Comparison of ENCODE assay signal across 19 cellular contexts in genomic region chr15:91891101-91891500, GRCh38. TPM values are rescaled to one million over a fixed set of nuclear protein-coding genes. Genes with fewer than 3 reads are reported as not detected.
DNase-seq lines count a peak whose midpoint lies in the region; ATAC-seq, FAIRE-seq and TF ChIP-seq lines count a peak whose summit lies in the region.
"Had no signal": no experiment of that assay in that cellular context is flagged by ENCODE, and none has a peak within 500 bp of the region (broad histone marks: within the 10 kb centered on the region; RNA-seq: fewer than 3 reads in every experiment).

No MANE protein-coding gene starts in this region.

- TSS peak; percentile 38 for BruUV-seq in PC-9 (replicated peaks; lab: Mats Ljungman, UMichigan)

- no peak overlapping the region for H2AFZ ChIP-seq in PC-9
- H2AFZ ChIP-seq: GM23248 had no signal

- WGBS in heart left ventricle, 4 donors: 59 to 84% (median 71%) methylated on average over 1 of the region's 1 CpG

- H3K79me2 ChIP-seq in PC-9 (ENCODE audit: low read depth): peaks cover 75% of the 10 kb centered on the region

- H3K9me3 ChIP-seq in right atrium auricular region (no peaks in the 10 kb centered on the region), heart left ventricle (peaks cover 0 to 12% (median 0%) of the 10 kb centered on the region in 12 donors), PC-9 (ENCODE audit: insufficient read depth, low read depth) (no peaks in the 10 kb centered on the region)
- H3K9me3 ChIP-seq: Peyer's patch, SJSA1 had no signal

- no peak overlapping the region for H3K4me3 ChIP-seq in right atrium auricular region
- no peak overlapping the region for H3K4me3 ChIP-seq in heart left ventricle
- no peak overlapping the region for H3K4me3 ChIP-seq in PC-9
- no peak overlapping the region for H3K4me3 ChIP-seq in dorsolateral prefrontal cortex
- H3K4me3 ChIP-seq: GM12878, GM23248, Peyer's patch, SJSA1 had no signal

- H3K27ac ChIP-seq in right atrium auricular region (peak overlapping the region; percentile 63 to 85), heart left ventricle (peak overlapping the region in 4 of 12 donors; percentile 27 to 80 (median 66)), PC-9 (peak overlapping the region; percentile 64), dorsolateral prefrontal cortex (peak overlapping the region in 38 of 59 donors; percentile 1 to 99 (median 89))
- H3K27ac ChIP-seq: GM23248, Peyer's patch, SJSA1 had no signal

- peaks cover 0 to 77% of the 10 kb centered on the region in 2 donors for H3K4me1 ChIP-seq in right atrium auricular region
- peaks cover 3 to 92% (median 58%) of the 10 kb centered on the region in 12 donors for H3K4me1 ChIP-seq in heart left ventricle
- H3K4me1 ChIP-seq in PC-9 (replicated peaks; ENCODE audit: insufficient read depth): peaks cover 41% of the 10 kb centered on the region
- H3K4me1 ChIP-seq: Peyer's patch, SJSA1 had no signal

- CTCF ChIA-PET in PC-9 (lab: Charles Lee): interaction anchor here (0.6 to 1.8 kb wide), 5 partner anchors 35 to 120 kb away, joined by 3 to 9 read pairs (median 6); partner anchors contain the start of gene SLCO3A1

- intact Hi-C loops in heart left ventricle (cut with DNase I) (loop anchor here in 1 of 10 donors (5.0 kb wide), 1 partner anchor 36 kb away; no protein-coding TSS in a partner anchor), PC-9 (cut with micrococcal nuclease; ENCODE audit: unreplicated experiment) (loop anchor here (2.0 kb wide), 2 partner anchors 34 to 50 kb away; no protein-coding TSS in a partner anchor), dorsolateral prefrontal cortex (cut with DNase I) (loop anchor here in 1 of 2 donors (10.0 kb wide), 1 partner anchor 54 kb away; no protein-coding TSS in a partner anchor)

- ATAC-seq in heart left ventricle (no peak), HG03432 (IDR thresholded peaks at IDR 0.05; ENCODE audit: unreplicated experiment) (no peak)
- ATAC-seq: GM12878 had no signal

- no peak for TF ChIP-seq POLR2A in heart left ventricle (IDR thresholded peaks at IDR 0.05)

- TF ChIP-seq CTCF in right atrium auricular region (IDR thresholded peaks at IDR 0.05) (no peak), heart left ventricle (IDR thresholded peaks at IDR 0.05) (no peak), PC-9 (conservative IDR thresholded peaks at IDR 0.05) (no peak), dorsolateral prefrontal cortex (IDR thresholded peaks at IDR 0.05 in 54 of 56, conservative IDR thresholded peaks at IDR 0.05 in 2 of 56; ENCODE audit: low read depth in 1 of 56, partially characterized antibody in 56 of 56) (no peak)

- H3K36me3 ChIP-seq in right atrium auricular region (no peaks in the 10 kb centered on the region), heart left ventricle (peaks cover 0 to 7% (median 0%) of the 10 kb centered on the region in 9 donors), PC-9 (ENCODE audit: low read depth) (0 out of 2 replicates have a peak, but pooled peaks cover 5% of the 10 kb centered on the region)
- H3K36me3 ChIP-seq: Peyer's patch, SJSA1 had no signal

- peaks cover 13% of the 10 kb centered on the region for H3F3A ChIP-seq in PC-9 (ENCODE audit: insufficient read depth, low read depth)

- no peak for FAIRE-seq in urothelium cell line (lab: Jason Lieb, UNC)
- FAIRE-seq: GM12878 had no signal

- POLR2A ChIA-PET in PC-9 (lab: Charles Lee; ENCODE audit: unreplicated experiment): interaction anchor here (0.5 to 1.0 kb wide), 3 partner anchors 37 to 89 kb away, joined by 3 to 18 read pairs (median 4); partner anchors contain the start of gene SLCO3A1

- H4K20me1 ChIP-seq in PC-9 (ENCODE audit: insufficient read depth): no peaks in the 10 kb centered on the region

- H3K4me2 ChIP-seq in PC-9: peak overlapping the region; percentile 39

- no peaks in the 10 kb centered on the region for H3K27me3 ChIP-seq in right atrium auricular region
- no peaks in the 10 kb centered on the region for H3K27me3 ChIP-seq in heart left ventricle
- H3K27me3 ChIP-seq in PC-9 (ENCODE audit: insufficient read depth, low read depth): no peaks in the 10 kb centered on the region
- no peaks in the 10 kb centered on the region for H3K27me3 ChIP-seq in dorsolateral prefrontal cortex
- H3K27me3 ChIP-seq: Peyer's patch, SJSA1 had no signal

- DNase-seq in right atrium auricular region (ENCODE audit: low spot score) (no peak), heart left ventricle (no peak), PC-9 (no peak), dorsolateral prefrontal cortex (peak in 1 of 10 donors; percentile 21), urothelium cell line (ENCODE audit: low spot score) (no peak), superior temporal gyrus (ENCODE audit: extremely low spot score) (no peak)
- DNase-seq: CD4-positive, alpha-beta T cell; DMS 273 treated with DMSO at 0.1 percent for 48 hours; H9; KBM-7; NCI-H1436 treated with DMSO at 0.1 percent for 48 hours; NCI-H1930; NCI-H510A; NK-92 treated with Interleukin-12 subunit alpha and Interleukin-12 subunit beta, amount 100 ng/mL, for 24 hours; Peyer's patch had no signal

- H3K9me2 ChIP-seq in PC-9 (ENCODE audit: insufficient read depth): no peaks in the 10 kb centered on the region

RNA-seq across cellular contexts. Expression of gene SLCO3A1, which starts 37.6 kb away (rescaled TPM):
- total RNA-seq in right atrium auricular region (10 to 100 TPM; 21.4 to 27.3 TPM), heart left ventricle (10 to 100 TPM; 26.3 to 64.2 (median 50.2) TPM), PC-9 (2021) (37.8 and 50.0 TPM in 2 replicates), dorsolateral prefrontal cortex (100 to 1,000 TPM in 13 of 120 experiments, 10 to 100 TPM in 107; 36.6 to 170 (median 68.2) TPM)
- polyA plus RNA-seq in heart left ventricle: 10 to 100 TPM; 38.9 to 59.6 TPM
- total RNA-seq: SJSA1 had no signal
